ENCODE assay signal across 1 cellular context in genomic region chr1:111768625-111769024, GRCh38.
TF ChIP-seq lines count a peak whose summit lies in the region.

No MANE protein-coding gene starts in this region.

TF ChIP-seq in K562, 482 proteins besides CTCF, POLR2A, EP300 and RAD21:
- no peak for TF ChIP-seq TRIM28 (IDR thresholded peaks at IDR 0.05)
- TF ChIP-seq ARNT (IDR thresholded peaks at IDR 0.05): no peak
- 0 out of 2 replicates have a peak, but pooled peaks have one; percentile 17 for TF ChIP-seq ELF2 (CRISPR knock-in tag; IDR thresholded peaks at IDR 0.05)
- TF ChIP-seq MXI1 (IDR thresholded peaks at IDR 0.05; ENCODE audit: low read depth, low read length): no peak
- no peak for TF ChIP-seq PRPF4 (IDR thresholded peaks at IDR 0.05; ENCODE audit: insufficient read depth, low read depth, low read length, poor library complexity, severe bottlenecking)
- TF ChIP-seq MLX (CRISPR knock-in tag; conservative IDR thresholded peaks at IDR 0.05): no peak
- no peak for TF ChIP-seq ATF4 (CRISPR knock-in tag; IDR thresholded peaks at IDR 0.05)
